Comparison of ENCODE assay signal across 1 cellular context in the genomic region with DNA sequence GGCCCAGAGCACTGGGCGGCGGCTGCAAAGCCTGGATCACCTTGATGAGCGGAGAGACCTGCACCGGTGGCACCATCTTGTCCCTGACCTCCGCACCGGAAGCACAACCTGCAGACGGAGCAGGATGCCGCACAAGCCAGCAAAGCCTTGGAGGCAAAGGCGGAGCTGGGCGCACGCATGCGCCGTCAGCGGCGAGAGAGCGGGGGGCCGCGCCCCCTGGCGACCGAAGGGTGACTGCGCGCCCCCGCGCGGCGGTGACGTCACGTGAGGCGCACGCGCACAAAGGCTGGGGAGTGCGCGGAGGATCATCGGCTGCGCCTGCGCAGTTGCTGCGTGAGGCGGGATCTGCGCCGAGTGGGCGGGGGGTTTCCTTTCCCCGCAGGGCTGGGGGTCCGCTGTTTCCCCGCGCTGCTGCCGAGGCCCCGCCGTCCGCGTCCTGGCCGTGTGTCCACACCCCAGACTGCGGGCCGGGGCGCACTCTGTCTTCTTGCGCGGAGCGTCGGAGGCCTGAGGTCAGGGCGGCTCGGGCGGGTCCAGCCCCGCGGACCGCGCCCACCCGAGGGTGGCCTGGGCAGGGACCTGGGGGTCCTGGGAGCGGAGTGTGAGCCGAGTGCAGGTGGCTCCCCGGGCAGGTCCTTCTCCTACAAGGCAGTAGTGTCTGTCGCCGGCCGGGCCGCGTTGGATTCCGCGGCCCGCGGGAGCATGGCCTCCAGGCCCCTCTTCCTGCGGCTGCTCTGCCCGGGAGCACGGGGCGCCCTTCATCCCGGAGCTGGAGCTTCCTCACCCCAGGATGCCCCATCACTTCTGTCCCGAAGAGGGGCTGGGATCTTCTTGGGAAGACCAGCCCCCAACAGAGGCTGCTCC.
A peak's percentile ranks its signal among the peaks of the same experiment; 100 is the strongest.
TF ChIP-seq lines count a peak whose summit lies in the region.

A gene with protein sequence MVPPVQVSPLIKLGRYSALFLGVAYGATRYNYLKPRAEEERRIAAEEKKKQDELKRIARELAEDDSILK (minus strand): TSS at position 105 of the 864 bp plus-strand sequence. CDS start 29 bp downstream, at position 76.
A gene with protein sequence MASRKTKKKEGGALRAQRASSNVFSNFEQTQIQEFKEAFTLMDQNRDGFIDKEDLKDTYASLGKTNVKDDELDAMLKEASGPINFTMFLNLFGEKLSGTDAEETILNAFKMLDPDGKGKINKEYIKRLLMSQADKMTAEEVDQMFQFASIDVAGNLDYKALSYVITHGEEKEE (plus strand): TSS at position 371 of the 864 bp plus-strand sequence. CDS start 3,485 bp downstream, outside the sequence.

TF ChIP-seq in H1, 55 proteins besides CTCF, POLR2A, EP300 and RAD21 (continues in another document):
- TF ChIP-seq, protein P1, sequence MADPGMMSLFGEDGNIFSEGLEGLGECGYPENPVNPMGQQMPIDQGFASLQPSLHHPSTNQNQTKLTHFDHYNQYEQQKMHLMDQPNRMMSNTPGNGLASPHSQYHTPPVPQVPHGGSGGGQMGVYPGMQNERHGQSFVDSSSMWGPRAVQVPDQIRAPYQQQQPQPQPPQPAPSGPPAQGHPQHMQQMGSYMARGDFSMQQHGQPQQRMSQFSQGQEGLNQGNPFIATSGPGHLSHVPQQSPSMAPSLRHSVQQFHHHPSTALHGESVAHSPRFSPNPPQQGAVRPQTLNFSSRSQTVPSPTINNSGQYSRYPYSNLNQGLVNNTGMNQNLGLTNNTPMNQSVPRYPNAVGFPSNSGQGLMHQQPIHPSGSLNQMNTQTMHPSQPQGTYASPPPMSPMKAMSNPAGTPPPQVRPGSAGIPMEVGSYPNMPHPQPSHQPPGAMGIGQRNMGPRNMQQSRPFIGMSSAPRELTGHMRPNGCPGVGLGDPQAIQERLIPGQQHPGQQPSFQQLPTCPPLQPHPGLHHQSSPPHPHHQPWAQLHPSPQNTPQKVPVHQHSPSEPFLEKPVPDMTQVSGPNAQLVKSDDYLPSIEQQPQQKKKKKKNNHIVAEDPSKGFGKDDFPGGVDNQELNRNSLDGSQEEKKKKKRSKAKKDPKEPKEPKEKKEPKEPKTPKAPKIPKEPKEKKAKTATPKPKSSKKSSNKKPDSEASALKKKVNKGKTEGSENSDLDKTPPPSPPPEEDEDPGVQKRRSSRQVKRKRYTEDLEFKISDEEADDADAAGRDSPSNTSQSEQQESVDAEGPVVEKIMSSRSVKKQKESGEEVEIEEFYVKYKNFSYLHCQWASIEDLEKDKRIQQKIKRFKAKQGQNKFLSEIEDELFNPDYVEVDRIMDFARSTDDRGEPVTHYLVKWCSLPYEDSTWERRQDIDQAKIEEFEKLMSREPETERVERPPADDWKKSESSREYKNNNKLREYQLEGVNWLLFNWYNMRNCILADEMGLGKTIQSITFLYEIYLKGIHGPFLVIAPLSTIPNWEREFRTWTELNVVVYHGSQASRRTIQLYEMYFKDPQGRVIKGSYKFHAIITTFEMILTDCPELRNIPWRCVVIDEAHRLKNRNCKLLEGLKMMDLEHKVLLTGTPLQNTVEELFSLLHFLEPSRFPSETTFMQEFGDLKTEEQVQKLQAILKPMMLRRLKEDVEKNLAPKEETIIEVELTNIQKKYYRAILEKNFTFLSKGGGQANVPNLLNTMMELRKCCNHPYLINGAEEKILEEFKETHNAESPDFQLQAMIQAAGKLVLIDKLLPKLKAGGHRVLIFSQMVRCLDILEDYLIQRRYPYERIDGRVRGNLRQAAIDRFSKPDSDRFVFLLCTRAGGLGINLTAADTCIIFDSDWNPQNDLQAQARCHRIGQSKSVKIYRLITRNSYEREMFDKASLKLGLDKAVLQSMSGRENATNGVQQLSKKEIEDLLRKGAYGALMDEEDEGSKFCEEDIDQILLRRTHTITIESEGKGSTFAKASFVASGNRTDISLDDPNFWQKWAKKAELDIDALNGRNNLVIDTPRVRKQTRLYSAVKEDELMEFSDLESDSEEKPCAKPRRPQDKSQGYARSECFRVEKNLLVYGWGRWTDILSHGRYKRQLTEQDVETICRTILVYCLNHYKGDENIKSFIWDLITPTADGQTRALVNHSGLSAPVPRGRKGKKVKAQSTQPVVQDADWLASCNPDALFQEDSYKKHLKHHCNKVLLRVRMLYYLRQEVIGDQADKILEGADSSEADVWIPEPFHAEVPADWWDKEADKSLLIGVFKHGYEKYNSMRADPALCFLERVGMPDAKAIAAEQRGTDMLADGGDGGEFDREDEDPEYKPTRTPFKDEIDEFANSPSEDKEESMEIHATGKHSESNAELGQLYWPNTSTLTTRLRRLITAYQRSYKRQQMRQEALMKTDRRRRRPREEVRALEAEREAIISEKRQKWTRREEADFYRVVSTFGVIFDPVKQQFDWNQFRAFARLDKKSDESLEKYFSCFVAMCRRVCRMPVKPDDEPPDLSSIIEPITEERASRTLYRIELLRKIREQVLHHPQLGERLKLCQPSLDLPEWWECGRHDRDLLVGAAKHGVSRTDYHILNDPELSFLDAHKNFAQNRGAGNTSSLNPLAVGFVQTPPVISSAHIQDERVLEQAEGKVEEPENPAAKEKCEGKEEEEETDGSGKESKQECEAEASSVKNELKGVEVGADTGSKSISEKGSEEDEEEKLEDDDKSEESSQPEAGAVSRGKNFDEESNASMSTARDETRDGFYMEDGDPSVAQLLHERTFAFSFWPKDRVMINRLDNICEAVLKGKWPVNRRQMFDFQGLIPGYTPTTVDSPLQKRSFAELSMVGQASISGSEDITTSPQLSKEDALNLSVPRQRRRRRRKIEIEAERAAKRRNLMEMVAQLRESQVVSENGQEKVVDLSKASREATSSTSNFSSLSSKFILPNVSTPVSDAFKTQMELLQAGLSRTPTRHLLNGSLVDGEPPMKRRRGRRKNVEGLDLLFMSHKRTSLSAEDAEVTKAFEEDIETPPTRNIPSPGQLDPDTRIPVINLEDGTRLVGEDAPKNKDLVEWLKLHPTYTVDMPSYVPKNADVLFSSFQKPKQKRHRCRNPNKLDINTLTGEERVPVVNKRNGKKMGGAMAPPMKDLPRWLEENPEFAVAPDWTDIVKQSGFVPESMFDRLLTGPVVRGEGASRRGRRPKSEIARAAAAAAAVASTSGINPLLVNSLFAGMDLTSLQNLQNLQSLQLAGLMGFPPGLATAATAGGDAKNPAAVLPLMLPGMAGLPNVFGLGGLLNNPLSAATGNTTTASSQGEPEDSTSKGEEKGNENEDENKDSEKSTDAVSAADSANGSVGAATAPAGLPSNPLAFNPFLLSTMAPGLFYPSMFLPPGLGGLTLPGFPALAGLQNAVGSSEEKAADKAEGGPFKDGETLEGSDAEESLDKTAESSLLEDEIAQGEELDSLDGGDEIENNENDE (IDR thresholded peaks at IDR 0.05; ENCODE audit: insufficient replicate concordance, low read length): no peak
- TF ChIP-seq, protein P2, sequence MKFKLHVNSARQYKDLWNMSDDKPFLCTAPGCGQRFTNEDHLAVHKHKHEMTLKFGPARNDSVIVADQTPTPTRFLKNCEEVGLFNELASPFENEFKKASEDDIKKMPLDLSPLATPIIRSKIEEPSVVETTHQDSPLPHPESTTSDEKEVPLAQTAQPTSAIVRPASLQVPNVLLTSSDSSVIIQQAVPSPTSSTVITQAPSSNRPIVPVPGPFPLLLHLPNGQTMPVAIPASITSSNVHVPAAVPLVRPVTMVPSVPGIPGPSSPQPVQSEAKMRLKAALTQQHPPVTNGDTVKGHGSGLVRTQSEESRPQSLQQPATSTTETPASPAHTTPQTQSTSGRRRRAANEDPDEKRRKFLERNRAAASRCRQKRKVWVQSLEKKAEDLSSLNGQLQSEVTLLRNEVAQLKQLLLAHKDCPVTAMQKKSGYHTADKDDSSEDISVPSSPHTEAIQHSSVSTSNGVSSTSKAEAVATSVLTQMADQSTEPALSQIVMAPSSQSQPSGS (IDR thresholded peaks at IDR 0.05; ENCODE audit: low read length): peak; percentile 97
- TF ChIP-seq KDM5A (IDR thresholded peaks at IDR 0.05; ENCODE audit: low read length): peak; percentile 87
- peak; percentile 95 for TF ChIP-seq JUND (IDR thresholded peaks at IDR 0.05; ENCODE audit: low read length)
- TF ChIP-seq NANOG (IDR thresholded peaks at IDR 0.05; ENCODE audit: insufficient read depth, low read depth, low read length, poor library complexity, severe bottlenecking): no peak
- no peak for TF ChIP-seq CBX8 (IDR thresholded peaks at IDR 0.05; ENCODE audit: borderline replicate concordance, low read depth, low read length)
- TF ChIP-seq SRF (IDR thresholded peaks at IDR 0.05; ENCODE audit: low read depth, low read length): no peak
- peak; percentile 93 for TF ChIP-seq GABPA (IDR thresholded peaks at IDR 0.05; ENCODE audit: borderline replicate concordance, insufficient read depth, low read length)
- TF ChIP-seq POU5F1 (IDR thresholded peaks at IDR 0.05; ENCODE audit: low read depth, low read length): no peak
- no peak for TF ChIP-seq CTBP2 (IDR thresholded peaks at IDR 0.05; ENCODE audit: borderline replicate concordance, insufficient read depth, insufficient read length, low read length)
- no peak for TF ChIP-seq RFX5 (IDR thresholded peaks at IDR 0.05; ENCODE audit: borderline replicate concordance, low read depth, low read length)
- TF ChIP-seq SAP30 (IDR thresholded peaks at IDR 0.05; ENCODE audit: insufficient read depth, insufficient replicate concordance, low read length): no peak
- TF ChIP-seq TCF12 (IDR thresholded peaks at IDR 0.05; ENCODE audit: low read depth, low read length): no peak
- no peak for TF ChIP-seq SIX5 (IDR thresholded peaks at IDR 0.05; ENCODE audit: low read depth, low read length)
- TF ChIP-seq TAF1 (IDR thresholded peaks at IDR 0.05; ENCODE audit: low read depth, low read length): peak; percentile 89
- TF ChIP-seq SIN3A (conservative IDR thresholded peaks at IDR 0.05 in 1 of 2, IDR thresholded peaks at IDR 0.05 in 1 of 2; ENCODE audit: low read depth in 1 of 2, low read length in 2 of 2): peak in 1 of 2 experiments; percentile 64; a peak in 2 of 4 replicates
- TF ChIP-seq CBX5 (IDR thresholded peaks at IDR 0.05; ENCODE audit: low read depth, low read length): no peak
- no peak for TF ChIP-seq SIRT6 (IDR thresholded peaks at IDR 0.05; ENCODE audit: low read length)
- TF ChIP-seq CREB1 (IDR thresholded peaks at IDR 0.05): peak; percentile 95
- no peak for TF ChIP-seq CEBPB (IDR thresholded peaks at IDR 0.05; ENCODE audit: low read depth, low read length)
- TF ChIP-seq, protein P3, sequence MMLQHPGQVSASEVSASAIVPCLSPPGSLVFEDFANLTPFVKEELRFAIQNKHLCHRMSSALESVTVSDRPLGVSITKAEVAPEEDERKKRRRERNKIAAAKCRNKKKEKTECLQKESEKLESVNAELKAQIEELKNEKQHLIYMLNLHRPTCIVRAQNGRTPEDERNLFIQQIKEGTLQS (IDR thresholded peaks at IDR 0.05; ENCODE audit: insufficient read depth, low read depth, low read length): peak; percentile 69
- TF ChIP-seq, protein P4, sequence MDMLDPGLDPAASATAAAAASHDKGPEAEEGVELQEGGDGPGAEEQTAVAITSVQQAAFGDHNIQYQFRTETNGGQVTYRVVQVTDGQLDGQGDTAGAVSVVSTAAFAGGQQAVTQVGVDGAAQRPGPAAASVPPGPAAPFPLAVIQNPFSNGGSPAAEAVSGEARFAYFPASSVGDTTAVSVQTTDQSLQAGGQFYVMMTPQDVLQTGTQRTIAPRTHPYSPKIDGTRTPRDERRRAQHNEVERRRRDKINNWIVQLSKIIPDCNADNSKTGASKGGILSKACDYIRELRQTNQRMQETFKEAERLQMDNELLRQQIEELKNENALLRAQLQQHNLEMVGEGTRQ (IDR thresholded peaks at IDR 0.05; ENCODE audit: low read length): peak; percentile 82
- no peak; the same call in 1 of the 2 replicates for TF ChIP-seq SP4 (IDR thresholded peaks at IDR 0.05; ENCODE audit: low read length)
- no peak for TF ChIP-seq MAFK (IDR thresholded peaks at IDR 0.05; ENCODE audit: low read depth, low read length)
- TF ChIP-seq KDM1A (IDR thresholded peaks at IDR 0.05; ENCODE audit: borderline replicate concordance, low read length): no peak
- TF ChIP-seq SP1 (IDR thresholded peaks at IDR 0.05; ENCODE audit: low read depth, low read length): no peak
- TF ChIP-seq HDAC6 (IDR thresholded peaks at IDR 0.05; ENCODE audit: low read depth, low read length): no peak
- peak; percentile 56; the same call in 1 of the 2 replicates for TF ChIP-seq GTF2F1 (IDR thresholded peaks at IDR 0.05; ENCODE audit: borderline replicate concordance, low read depth, low read length)
- TF ChIP-seq CHD2 (IDR thresholded peaks at IDR 0.05; ENCODE audit: low read length): peak; percentile 79
- TF ChIP-seq TEAD4 (IDR thresholded peaks at IDR 0.05; ENCODE audit: low read depth, low read length): no peak
- TF ChIP-seq ASH2L (IDR thresholded peaks at IDR 0.05; ENCODE audit: low read length): peak; percentile 59
- 0 out of 2 replicates have a peak, but pooled peaks have one; percentile 7 for TF ChIP-seq BACH1 (IDR thresholded peaks at IDR 0.05; ENCODE audit: low read length)
- peak; percentile 66 for TF ChIP-seq PHF8 (conservative IDR thresholded peaks at IDR 0.05; ENCODE audit: low read depth, low read length)
- TF ChIP-seq, protein P5, sequence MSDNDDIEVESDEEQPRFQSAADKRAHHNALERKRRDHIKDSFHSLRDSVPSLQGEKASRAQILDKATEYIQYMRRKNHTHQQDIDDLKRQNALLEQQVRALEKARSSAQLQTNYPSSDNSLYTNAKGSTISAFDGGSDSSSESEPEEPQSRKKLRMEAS (IDR thresholded peaks at IDR 0.05): peak; percentile 68
- TF ChIP-seq RNF2 (IDR thresholded peaks at IDR 0.05; ENCODE audit: borderline replicate concordance, low read depth, low read length, missing control alignments, poor library complexity, severe bottlenecking): no peak
- TF ChIP-seq YY1 (IDR thresholded peaks at IDR 0.05; ENCODE audit: low read depth, low read length): peak; percentile 92
- TF ChIP-seq, protein P6, sequence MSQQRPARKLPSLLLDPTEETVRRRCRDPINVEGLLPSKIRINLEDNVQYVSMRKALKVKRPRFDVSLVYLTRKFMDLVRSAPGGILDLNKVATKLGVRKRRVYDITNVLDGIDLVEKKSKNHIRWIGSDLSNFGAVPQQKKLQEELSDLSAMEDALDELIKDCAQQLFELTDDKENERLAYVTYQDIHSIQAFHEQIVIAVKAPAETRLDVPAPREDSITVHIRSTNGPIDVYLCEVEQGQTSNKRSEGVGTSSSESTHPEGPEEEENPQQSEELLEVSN (IDR thresholded peaks at IDR 0.05): no peak; the same call in 1 of the 2 replicates
- TF ChIP-seq SP2 (IDR thresholded peaks at IDR 0.05; ENCODE audit: low read length): no peak
- TF ChIP-seq KDM4A (IDR thresholded peaks at IDR 0.05; ENCODE audit: low read depth, low read length, severe bottlenecking): peak; percentile 78
- peak; percentile 45; the same call in 1 of the 2 replicates for TF ChIP-seq BRCA1 (IDR thresholded peaks at IDR 0.05; ENCODE audit: low read depth, low read length)
- no peak for TF ChIP-seq EZH2 (IDR thresholded peaks at IDR 0.05; ENCODE audit: low read depth, low read length, severe bottlenecking)
- peak; percentile 49; the same call in 1 of the 2 replicates for TF ChIP-seq JUN (IDR thresholded peaks at IDR 0.05; ENCODE audit: low read depth, low read length)
- peak; percentile 93 for TF ChIP-seq POLR2AphosphoS5 (IDR thresholded peaks at IDR 0.05; ENCODE audit: low read depth, low read length)
- TF ChIP-seq RXRA (IDR thresholded peaks at IDR 0.05; ENCODE audit: insufficient read depth, low read depth, low read length): no peak
- no peak for TF ChIP-seq SUZ12 (IDR thresholded peaks at IDR 0.05; ENCODE audit: low read length)
- TF ChIP-seq TAF7 (optimal IDR thresholded peaks at IDR 0.05; ENCODE audit: borderline replicate concordance, low read depth, low read length): peak; percentile 23
- peak; percentile 75 for TF ChIP-seq TBP (IDR thresholded peaks at IDR 0.05; ENCODE audit: low read depth, low read length)
- TF ChIP-seq ZNF274 (IDR thresholded peaks at IDR 0.05; ENCODE audit: borderline replicate concordance, extremely low read depth, low read length): no peak
- TF ChIP-seq EGR1 (IDR thresholded peaks at IDR 0.05; ENCODE audit: borderline replicate concordance, low read depth, low read length): peak; percentile 72; the same call in 1 of the 2 replicates
- no peak for TF ChIP-seq FOSL1 (IDR thresholded peaks at IDR 0.05; ENCODE audit: insufficient read depth, low read depth, low read length)
